16 cellular contexts compared by ENCODE assay signal in the genomic region with DNA sequence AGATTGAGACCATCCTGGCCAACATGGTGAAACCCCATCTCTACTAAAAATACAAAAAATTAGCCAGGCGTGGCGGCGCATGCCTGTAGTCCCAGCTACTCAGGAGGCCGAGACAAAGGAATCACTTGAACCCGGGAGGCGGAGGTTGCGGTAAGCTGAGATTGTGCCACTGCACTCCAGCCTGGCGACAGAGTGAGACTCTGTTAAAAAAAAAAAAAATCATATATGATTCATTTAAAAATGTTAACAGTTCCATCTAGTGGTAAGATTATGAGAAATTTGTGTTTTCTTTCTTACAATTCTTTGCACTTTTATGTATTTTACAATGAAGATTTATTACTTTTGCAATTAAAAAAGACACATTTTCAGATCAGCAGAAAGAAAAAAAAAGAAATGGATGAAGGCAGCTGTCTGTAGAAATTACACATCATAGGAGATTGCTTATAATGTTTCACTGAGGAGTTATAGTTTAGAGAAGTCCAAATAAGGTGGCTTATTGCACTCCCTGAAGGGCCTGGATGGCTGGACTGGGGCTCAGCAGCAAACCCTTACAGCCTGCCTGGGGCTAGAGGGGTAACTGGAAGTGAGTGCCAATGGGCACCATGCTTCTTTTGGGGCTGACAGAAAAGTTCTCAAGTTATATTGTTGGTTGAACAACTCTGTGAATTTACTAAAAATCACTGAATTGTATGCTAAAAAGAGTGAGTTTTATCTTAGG. TPM values are rescaled to one million over a fixed set of nuclear protein-coding genes. Genes with fewer than 3 reads are reported as not detected.
DNase-seq lines count a peak whose midpoint lies in the region; ATAC-seq, FAIRE-seq and TF ChIP-seq lines count a peak whose summit lies in the region.
"Had no signal": no experiment of that assay in that cellular context is flagged by ENCODE, and none has a peak within 500 bp of the region (broad histone marks: within the 10 kb centered on the region; RNA-seq: fewer than 3 reads in every experiment).

No MANE protein-coding gene starts in this region.

- peak; percentile 49; the same call in 2 of the 3 replicates for ATAC-seq in SK-N-SH treated with all-trans-retinoic acid at 6 μM for 48 hours
- ATAC-seq: naive thymus-derived CD4-positive, alpha-beta T cell; right lobe of liver had no signal

- in situ Hi-C loops in KBM-7 (cut with MboI; ENCODE audit: low pct_unique_long_range_greater_than_20kb, low sequenced_read_pairs), result no loop called here

- peak; percentile 57 for FAIRE-seq in frontal cortex (lab: Jason Lieb, UNC)

- H3K27me3 Mint-ChIP-seq in Calu3 (ENCODE audit: unreplicated experiment), result no peaks in the 10 kb centered on the region

- no peak overlapping the region for H3K27ac ChIP-seq in suprapubic skin
- H3K27ac ChIP-seq: left ventricle myocardium inferior, right lobe of liver had no signal

- TF ChIP-seq CTCF in Calu3 (IDR thresholded peaks at IDR 0.05; ENCODE audit: unreplicated experiment), result no peak
- no peak for TF ChIP-seq CTCF in suprapubic skin (IDR thresholded peaks at IDR 0.05)

- no peak overlapping the region for H3K27ac Mint-ChIP-seq in Calu3 (ENCODE audit: unreplicated experiment)
- H3K27ac Mint-ChIP-seq: activated naive CD4-positive, alpha-beta T cell treated with anti-CD3 and anti-CD28 coated beads, Interleukin-2, amount 50 U/mL, for 24 hours had no signal

- H3K4me3 ChIP-seq in suprapubic skin, result no peak overlapping the region
- H3K4me3 ChIP-seq: left ventricle myocardium inferior, right lobe of liver had no signal

- H3K9me3 Mint-ChIP-seq in Calu3 (ENCODE audit: low read depth, unreplicated experiment), result no peaks in the 10 kb centered on the region
- H3K9me3 Mint-ChIP-seq: activated naive CD4-positive, alpha-beta T cell treated with anti-CD3 and anti-CD28 coated beads, Interleukin-2, amount 50 U/mL, for 24 hours; naive thymus-derived CD4-positive, alpha-beta T cell had no signal

- intact Hi-C loops in Calu3 (cut with micrococcal nuclease; ENCODE audit: unreplicated experiment), result loop anchor here (10.0 kb wide), 2 partner anchors 204 to 424 kb away; no protein-coding TSS in a partner anchor

- WGBS in suprapubic skin, result 69% methylated on average over 8 of the region's 8 CpGs

- no TSS peak for BruUV-seq in Calu3 (replicated peaks; lab: Mats Ljungman, UMichigan)

- no peaks in the 10 kb centered on the region for H3K36me3 Mint-ChIP-seq in Calu3 (ENCODE audit: insufficient read depth, unreplicated experiment)
- H3K36me3 Mint-ChIP-seq: activated naive CD4-positive, alpha-beta T cell treated with anti-CD3 and anti-CD28 coated beads, Interleukin-2, amount 50 U/mL, for 24 hours had no signal

- no peak overlapping the region for H3K4me3 Mint-ChIP-seq in Calu3 (ENCODE audit: low read depth, unreplicated experiment)
- H3K4me3 Mint-ChIP-seq: activated naive CD4-positive, alpha-beta T cell treated with anti-CD3 and anti-CD28 coated beads, Interleukin-2, amount 50 U/mL, for 24 hours; naive thymus-derived CD4-positive, alpha-beta T cell had no signal

- no peaks in the 10 kb centered on the region for H3K9me3 ChIP-seq in suprapubic skin
- H3K9me3 ChIP-seq: left ventricle myocardium inferior, right lobe of liver had no signal

- H3K36me3 ChIP-seq in suprapubic skin, result no peaks in the 10 kb centered on the region
- H3K36me3 ChIP-seq: left ventricle myocardium inferior, right lobe of liver had no signal

- DNase-seq in DMS53 treated with DMSO at 0.1 percent for 48 hours (lab: John Stamatoyannopoulos, UW; ENCODE audit: unreplicated experiment), result peak; percentile 2
- DNase-seq in KBM-7, result peak; percentile 8
- no peak for DNase-seq in frontal cortex (ENCODE audit: low spot score in 2 of 2)
- no peak for DNase-seq in GM19240 (ENCODE audit: insufficient read length, low spot score)
- DNase-seq in Calu3, result no peak
- DNase-seq in stimulated activated naive CD4-positive, alpha-beta T cell (lab: John Stamatoyannopoulos, UW), result no peak
- DNase-seq in suprapubic skin (ENCODE audit: low spot score in 2 of 2), result no peak
- DNase-seq: left ventricle myocardium inferior; naive thymus-derived CD4-positive, alpha-beta T cell; NCI-H2029; right lobe of liver; RPMI8226; substantia nigra had no signal

- peaks cover 7% of the 10 kb centered on the region for H3K4me1 Mint-ChIP-seq in Calu3 (ENCODE audit: low read depth, unreplicated experiment)
- H3K4me1 Mint-ChIP-seq: activated naive CD4-positive, alpha-beta T cell treated with anti-CD3 and anti-CD28 coated beads, Interleukin-2, amount 50 U/mL, for 24 hours had no signal

- no peak for TF ChIP-seq POLR2A in suprapubic skin (IDR thresholded peaks at IDR 0.05)

- no peaks in the 10 kb centered on the region for H3K27me3 ChIP-seq in suprapubic skin
- H3K27me3 ChIP-seq: right lobe of liver had no signal

- TF ChIP-seq EP300 in suprapubic skin (IDR thresholded peaks at IDR 0.05), result no peak

- CTCF ChIA-PET in Calu3 (lab: Charles Lee), result interaction anchor here (0.6 to 1.2 kb wide), 2 partner anchors 37 to 104 kb away, joined by 3 to 4 read pairs; no protein-coding TSS in a partner anchor

- peaks cover 4% of the 10 kb centered on the region for H3K4me1 ChIP-seq in suprapubic skin
- H3K4me1 ChIP-seq: right lobe of liver had no signal

TF ChIP-seq in SK-N-SH treated with all-trans-retinoic acid at 6 μM for 48 hours, 23 proteins besides CTCF, POLR2A, EP300 and RAD21:
- TF ChIP-seq ZC3H10 (CRISPR knock-in tag; IDR thresholded peaks at IDR 0.05), result no peak
- no peak for TF ChIP-seq GLIS3 (CRISPR knock-in tag; IDR thresholded peaks at IDR 0.05)
- no peak for TF ChIP-seq ZFP3 (CRISPR knock-in tag; IDR thresholded peaks at IDR 0.05)
- TF ChIP-seq, protein P1, sequence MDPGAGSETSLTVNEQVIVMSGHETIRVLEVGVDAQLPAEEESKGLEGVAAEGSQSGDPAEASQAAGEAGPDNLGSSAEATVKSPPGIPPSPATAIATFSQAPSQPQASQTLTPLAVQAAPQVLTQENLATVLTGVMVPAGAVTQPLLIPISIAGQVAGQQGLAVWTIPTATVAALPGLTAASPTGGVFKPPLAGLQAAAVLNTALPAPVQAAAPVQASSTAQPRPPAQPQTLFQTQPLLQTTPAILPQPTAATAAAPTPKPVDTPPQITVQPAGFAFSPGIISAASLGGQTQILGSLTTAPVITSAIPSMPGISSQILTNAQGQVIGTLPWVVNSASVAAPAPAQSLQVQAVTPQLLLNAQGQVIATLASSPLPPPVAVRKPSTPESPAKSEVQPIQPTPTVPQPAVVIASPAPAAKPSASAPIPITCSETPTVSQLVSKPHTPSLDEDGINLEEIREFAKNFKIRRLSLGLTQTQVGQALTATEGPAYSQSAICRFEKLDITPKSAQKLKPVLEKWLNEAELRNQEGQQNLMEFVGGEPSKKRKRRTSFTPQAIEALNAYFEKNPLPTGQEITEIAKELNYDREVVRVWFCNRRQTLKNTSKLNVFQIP (CRISPR knock-in tag; IDR thresholded peaks at IDR 0.05; ENCODE audit: borderline replicate concordance, low read depth), result no peak
- no peak for TF ChIP-seq SNAI2 (CRISPR knock-in tag; IDR thresholded peaks at IDR 0.05)
- TF ChIP-seq OSR1 (CRISPR knock-in tag; IDR thresholded peaks at IDR 0.05), result no peak
- no peak for TF ChIP-seq ARNTL (CRISPR knock-in tag; IDR thresholded peaks at IDR 0.05; ENCODE audit: borderline replicate concordance, low read depth)

RNA-seq across cellular contexts. Expression of a gene that starts 20.2 kb away (rescaled TPM):
- total RNA-seq in frontal cortex, result not detected
- total RNA-seq in Calu3 (2022), result not detected in 2 replicates
- 1 to 10 TPM in 1 of 4 donors, under 1 TPM in 1, not detected in 2; 0.34 to 7.6 TPM for total RNA-seq in suprapubic skin
- total RNA-seq: glomerular endothelial cell had no signal

RNA-seq across cellular contexts. Expression of a gene that starts 43.1 kb away (rescaled TPM):
- total RNA-seq in frontal cortex, result 92.5 TPM
- 12.5 TPM in 2 replicates for total RNA-seq in Calu3 (2022)
- 10 to 100 TPM; 33.0 to 38.0 (median 33.9) TPM for total RNA-seq in suprapubic skin

Comparison
In these comparisons a context has a peak if more than half of its experiments do, and no peak if none do; other contexts are left out.
1. DNase-seq: peak in DMS53 treated with DMSO at 0.1 percent for 48 hours (single experiment) and KBM-7 (single experiment); none in frontal cortex (0 of 2), GM19240 (single experiment), Calu3 (single experiment), stimulated activated naive CD4-positive, alpha-beta T cell (0 of 6) and suprapubic skin (0 of 2).